ENCODE assay signal across 1 cellular context in genomic region chr5:172791291-172791690, GRCh38.
TF ChIP-seq lines count a peak whose summit lies in the region.

No MANE protein-coding gene starts in this region.

TF ChIP-seq in IMR-90, 13 proteins besides CTCF, POLR2A, EP300 and RAD21:
- TF ChIP-seq RFX5 (IDR thresholded peaks at IDR 0.05; ENCODE audit: low read depth, low read length) (no peak), CEBPB (IDR thresholded peaks at IDR 0.05; ENCODE audit: low read depth, low read length) (no peak), USF2 (IDR thresholded peaks at IDR 0.05; ENCODE audit: low read depth, low read length) (no peak)
